Comparison of ENCODE assay signal across 3 cellular contexts in genomic region chr2:223545830-223546229, GRCh38.
TF ChIP-seq lines count a peak whose summit lies in the region.

No MANE protein-coding gene starts in this region.

TF ChIP-seq in HCT116, 20 proteins besides CTCF, POLR2A, EP300 and RAD21 (continued from another document):
- TF ChIP-seq REST (IDR thresholded peaks at IDR 0.05; ENCODE audit: low read depth) (no peak), SRF (IDR thresholded peaks at IDR 0.05; ENCODE audit: low read depth) (no peak), JUND (IDR thresholded peaks at IDR 0.05) (no peak)

TF ChIP-seq in liver, 16 proteins besides CTCF, POLR2A, EP300 and RAD21 (continued from another document):
- TF ChIP-seq ATF3 (IDR thresholded peaks at IDR 0.05) (peak; percentile 22), NR2F2 (IDR thresholded peaks at IDR 0.05) (no peak), FOXA2 (IDR thresholded peaks at IDR 0.05) (peak; percentile 35), HNF4A (conservative IDR thresholded peaks at IDR 0.05) (peak; percentile 31 to 68), MAX (IDR thresholded peaks at IDR 0.05) (no peak), RXRA (IDR thresholded peaks at IDR 0.05) (peak in 1 of 2 donors; percentile 70), REST (IDR thresholded peaks at IDR 0.05) (no peak), YY1 (IDR thresholded peaks at IDR 0.05) (peak; percentile 40), SP1 (IDR thresholded peaks at IDR 0.05) (no peak), EGR1 (IDR thresholded peaks at IDR 0.05; ENCODE audit: low read depth in 2 of 2) (peak in 1 of 2 donors; percentile 14)
TF ChIP-seq in liver: peak in this region for 6.

TF ChIP-seq in GM23338, 12 proteins besides CTCF, POLR2A, EP300 and RAD21 (continued from another document):
- TF ChIP-seq REST (IDR thresholded peaks at IDR 0.05; ENCODE audit: unreplicated experiment) (no peak), STAT1 (IDR thresholded peaks at IDR 0.05; ENCODE audit: unreplicated experiment) (no peak), ZNF331 (CRISPR knock-in tag; IDR thresholded peaks at IDR 0.05; ENCODE audit: low read depth) (no peak), EZH2 (IDR thresholded peaks at IDR 0.05; ENCODE audit: low read depth, unreplicated experiment) (no peak)
